In genomic region chr16:12459993-12460392, GRCh38 we compare ENCODE assay signal across 17 cellular contexts.
A peak's percentile ranks its signal among the peaks of the same experiment; 100 is the strongest.
DNase-seq lines count a peak whose midpoint lies in the region; ATAC-seq and TF ChIP-seq lines count a peak whose summit lies in the region.
"Had no signal": no experiment of that assay in that cellular context is flagged by ENCODE, and none has a peak within 500 bp of the region (broad histone marks: within the 10 kb centered on the region; RNA-seq: fewer than 3 reads in every experiment).

No MANE protein-coding gene starts in this region.

- no peak overlapping the region for H3K4me3 Mint-ChIP-seq in activated CD4-positive, alpha-beta memory T cell treated with anti-CD3 and anti-CD28 coated beads for 36 hours
- no peak overlapping the region for H3K4me3 Mint-ChIP-seq in activated CD4-positive, alpha-beta memory T cell treated with anti-CD3 and anti-CD28 coated beads, Interleukin-2, amount 10 ng/mL, durations not matched to agents 7 days and 5 days
- H3K4me3 Mint-ChIP-seq in CD4-positive, alpha-beta T cell = peak overlapping the region; percentile 15
- H3K4me3 Mint-ChIP-seq in T-helper 17 cell (no peak overlapping the region), endothelial cell (ENCODE audit: unreplicated experiment) (no peak overlapping the region)
- peak overlapping the region in 6 of 10 donors; percentile 25 to 76 (median 60) for H3K4me3 Mint-ChIP-seq in naive thymus-derived CD4-positive, alpha-beta T cell
- H3K4me3 Mint-ChIP-seq: H9, mesothelial cell of epicardium had no signal

- ATAC-seq in CD4-positive, alpha-beta T cell (ENCODE audit: poor library complexity) = no peak
- ATAC-seq in T-helper 17 cell = no peak
- ATAC-seq in naive thymus-derived CD4-positive, alpha-beta T cell = no peak

- CTCF ChIA-PET in activated CD4-positive, alpha-beta memory T cell treated with anti-CD3 and anti-CD28 coated beads for 36 hours (lab: Charles Lee) = interaction anchor here (0.9 to 1.3 kb wide), 3 partner anchors 113 to 448 kb away, joined by 3 to 4 read pairs (median 3); no protein-coding TSS in a partner anchor
- CTCF ChIA-PET in activated CD4-positive, alpha-beta memory T cell treated with anti-CD3 and anti-CD28 coated beads, Interleukin-2, amount 10 ng/mL, durations not matched to agents 7 days and 5 days (lab: Charles Lee) = interaction anchor here (0.6 kb wide), 1 partner anchor 357 kb away, joined by 3 read pairs; no protein-coding TSS in a partner anchor
- CTCF ChIA-PET in CD4-positive, alpha-beta T cell (lab: Charles Lee) = no interaction called here
- CTCF ChIA-PET in naive thymus-derived CD4-positive, alpha-beta T cell (lab: Charles Lee) = interaction anchor here (0.6 to 0.7 kb wide), 2 partner anchors 10 to 570 kb away, joined by 4 read pairs; no protein-coding TSS in a partner anchor

- H3K4me3 ChIP-seq in naive thymus-derived CD4-positive, alpha-beta T cell (ENCODE audit: low read length) = no peak overlapping the region
- H3K4me3 ChIP-seq: cardiac muscle cell, esophagus muscularis mucosa, stomach had no signal

- intact Hi-C loops in activated CD4-positive, alpha-beta memory T cell treated with anti-CD3 and anti-CD28 coated beads for 36 hours (cut with micrococcal nuclease) = loop anchor here (5.0 kb wide), 2 partner anchors 112 to 342 kb away; partner anchors contain the start of gene CPPED1
- intact Hi-C loops in CD4-positive, alpha-beta T cell (cut with DNase I, micrococcal nuclease) = loop anchor here in 1 of 2 experiments (5.0 kb wide), 1 partner anchor 992 kb away; no protein-coding TSS in a partner anchor
- intact Hi-C loops in naive thymus-derived CD4-positive, alpha-beta T cell (cut with micrococcal nuclease) = loop anchor here (5.0 to 10.0 kb wide), 4 partner anchors 77 to 992 kb away; partner anchors contain the start of gene CPPED1 (in 1 of the 2)

- TF ChIP-seq CTCF in CD4-positive, alpha-beta T cell (IDR thresholded peaks at IDR 0.05) = no peak
- TF ChIP-seq CTCF in endothelial cell (IDR thresholded peaks at IDR 0.05; ENCODE audit: unreplicated experiment) = no peak

- H3K9me3 ChIP-seq in CD4-positive, alpha-beta T cell (ENCODE audit: control insufficient read depth, low read length) = no peaks in the 10 kb centered on the region
- H3K9me3 ChIP-seq in T-helper 17 cell (ENCODE audit: control insufficient read depth, low read length, poor library complexity, severe bottlenecking) = no peaks in the 10 kb centered on the region
- H3K9me3 ChIP-seq in naive thymus-derived CD4-positive, alpha-beta T cell (ENCODE audit: control insufficient read depth in 2 of 3, low read length in 3 of 3) = no peaks in the 10 kb centered on the region
- H3K9me3 ChIP-seq: esophagus muscularis mucosa, stomach had no signal

- H3K27ac Mint-ChIP-seq in activated CD4-positive, alpha-beta memory T cell treated with anti-CD3 and anti-CD28 coated beads for 36 hours = peak overlapping the region; percentile 67
- H3K27ac Mint-ChIP-seq in activated CD4-positive, alpha-beta memory T cell treated with anti-CD3 and anti-CD28 coated beads, Interleukin-2, amount 10 ng/mL, durations not matched to agents 7 days and 5 days = no peak overlapping the region
- H3K27ac Mint-ChIP-seq in CD4-positive, alpha-beta T cell = peak overlapping the region; percentile 61
- H3K27ac Mint-ChIP-seq in T-helper 17 cell (peak overlapping the region; percentile 11), endothelial cell (ENCODE audit: unreplicated experiment) (no peak overlapping the region)
- H3K27ac Mint-ChIP-seq in naive thymus-derived CD4-positive, alpha-beta T cell = peak overlapping the region in 7 of 9 donors; percentile 30 to 95 (median 93)
- H3K27ac Mint-ChIP-seq: mesothelial cell of epicardium had no signal

- no peaks in the 10 kb centered on the region for H3K9me3 Mint-ChIP-seq in activated CD4-positive, alpha-beta memory T cell treated with anti-CD3 and anti-CD28 coated beads for 36 hours
- peaks cover 2% of the 10 kb centered on the region for H3K9me3 Mint-ChIP-seq in activated CD4-positive, alpha-beta memory T cell treated with anti-CD3 and anti-CD28 coated beads, Interleukin-2, amount 10 ng/mL, durations not matched to agents 7 days and 5 days
- H3K9me3 Mint-ChIP-seq in CD4-positive, alpha-beta T cell = no peaks in the 10 kb centered on the region
- H3K9me3 Mint-ChIP-seq in naive thymus-derived CD4-positive, alpha-beta T cell = peaks cover 0 to 6% (median 0%) of the 10 kb centered on the region in 11 donors
- no peaks in the 10 kb centered on the region for H3K9me3 Mint-ChIP-seq in endothelial cell (ENCODE audit: unreplicated experiment)

- no peaks in the 10 kb centered on the region for H3K27me3 ChIP-seq in CD4-positive, alpha-beta T cell (ENCODE audit: control insufficient read depth, insufficient read depth, low read length)
- H3K27me3 ChIP-seq in naive thymus-derived CD4-positive, alpha-beta T cell (ENCODE audit: control insufficient read depth in 2 of 2, insufficient read depth in 2 of 2, low read length in 2 of 2) = no peaks in the 10 kb centered on the region
- H3K27me3 ChIP-seq: cardiac muscle cell, esophagus muscularis mucosa, stomach had no signal

- H3K27ac ChIP-seq in CD4-positive, alpha-beta T cell (ENCODE audit: low read depth, low read length) = no peak overlapping the region
- no peak overlapping the region for H3K27ac ChIP-seq in naive thymus-derived CD4-positive, alpha-beta T cell (ENCODE audit: low read depth, low read length)
- H3K27ac ChIP-seq: cardiac muscle cell, esophagus muscularis mucosa had no signal

- H3K4me1 Mint-ChIP-seq in activated CD4-positive, alpha-beta memory T cell treated with anti-CD3 and anti-CD28 coated beads for 36 hours (ENCODE audit: low read depth) = peaks cover 18% of the 10 kb centered on the region
- peaks cover 16% of the 10 kb centered on the region for H3K4me1 Mint-ChIP-seq in activated CD4-positive, alpha-beta memory T cell treated with anti-CD3 and anti-CD28 coated beads, Interleukin-2, amount 10 ng/mL, durations not matched to agents 7 days and 5 days
- peaks cover 33% of the 10 kb centered on the region for H3K4me1 Mint-ChIP-seq in CD4-positive, alpha-beta T cell (ENCODE audit: low read depth)
- peaks cover 23% of the 10 kb centered on the region for H3K4me1 Mint-ChIP-seq in T-helper 17 cell
- H3K4me1 Mint-ChIP-seq in naive thymus-derived CD4-positive, alpha-beta T cell = peaks cover 28 to 44% (median 35%) of the 10 kb centered on the region in 7 donors
- peaks cover 9% of the 10 kb centered on the region for H3K4me1 Mint-ChIP-seq in endothelial cell (ENCODE audit: unreplicated experiment)
- H3K4me1 Mint-ChIP-seq: mesothelial cell of epicardium had no signal

- no peaks in the 10 kb centered on the region for H3K36me3 Mint-ChIP-seq in activated CD4-positive, alpha-beta memory T cell treated with anti-CD3 and anti-CD28 coated beads for 36 hours
- no peaks in the 10 kb centered on the region for H3K36me3 Mint-ChIP-seq in activated CD4-positive, alpha-beta memory T cell treated with anti-CD3 and anti-CD28 coated beads, Interleukin-2, amount 10 ng/mL, durations not matched to agents 7 days and 5 days (ENCODE audit: low read depth)
- no peaks in the 10 kb centered on the region for H3K36me3 Mint-ChIP-seq in CD4-positive, alpha-beta T cell (ENCODE audit: low read depth)
- no peaks in the 10 kb centered on the region for H3K36me3 Mint-ChIP-seq in T-helper 17 cell (ENCODE audit: low read depth)
- H3K36me3 Mint-ChIP-seq in naive thymus-derived CD4-positive, alpha-beta T cell = peaks cover 2 to 12% (median 9%) of the 10 kb centered on the region in 5 donors
- H3K36me3 Mint-ChIP-seq in endothelial cell (ENCODE audit: low read depth, unreplicated experiment) = no peaks in the 10 kb centered on the region
- H3K36me3 Mint-ChIP-seq: mesothelial cell of epicardium had no signal

- peak; percentile 53 for DNase-seq in activated CD4-positive, alpha-beta memory T cell treated with anti-CD3 and anti-CD28 coated beads for 36 hours
- no peak for DNase-seq in activated CD4-positive, alpha-beta memory T cell treated with anti-CD3 and anti-CD28 coated beads, Interleukin-2, amount 10 ng/mL, durations not matched to agents 7 days and 5 days
- no peak for DNase-seq in CD4-positive, alpha-beta T cell
- DNase-seq in T-helper 17 cell (no peak), endothelial cell (ENCODE audit: low spot score) (no peak), T1000 (lab: John Stamatoyannopoulos, UW) (no peak), OCI-M2 (lab: John Stamatoyannopoulos, UW; ENCODE audit: unreplicated experiment) (no peak)
- no peak for DNase-seq in naive thymus-derived CD4-positive, alpha-beta T cell
- DNase-seq: H9, NCI-H2029, NCI-H510A, retina, SW 1271 had no signal

- H3K27me3 Mint-ChIP-seq in activated CD4-positive, alpha-beta memory T cell treated with anti-CD3 and anti-CD28 coated beads for 36 hours = no peaks in the 10 kb centered on the region
- H3K27me3 Mint-ChIP-seq in activated CD4-positive, alpha-beta memory T cell treated with anti-CD3 and anti-CD28 coated beads, Interleukin-2, amount 10 ng/mL, durations not matched to agents 7 days and 5 days = no peaks in the 10 kb centered on the region
- no peaks in the 10 kb centered on the region for H3K27me3 Mint-ChIP-seq in CD4-positive, alpha-beta T cell
- H3K27me3 Mint-ChIP-seq in T-helper 17 cell = no peaks in the 10 kb centered on the region
- no peaks in the 10 kb centered on the region for H3K27me3 Mint-ChIP-seq in naive thymus-derived CD4-positive, alpha-beta T cell
- peaks cover 4% of the 10 kb centered on the region for H3K27me3 Mint-ChIP-seq in endothelial cell (ENCODE audit: unreplicated experiment)

- peaks cover 0 to 24% of the 10 kb centered on the region in 2 donors for H3K4me1 ChIP-seq in naive thymus-derived CD4-positive, alpha-beta T cell (ENCODE audit: control insufficient read depth in 2 of 2, insufficient read depth in 2 of 2, low read length in 2 of 2)

- POLR2A ChIA-PET in activated CD4-positive, alpha-beta memory T cell treated with anti-CD3 and anti-CD28 coated beads for 36 hours (lab: Charles Lee) = interaction anchor here (0.7 to 0.8 kb wide), 2 partner anchors 10 to 76 kb away, joined by 4 to 5 read pairs; no protein-coding TSS in a partner anchor
- POLR2A ChIA-PET in activated CD4-positive, alpha-beta memory T cell treated with anti-CD3 and anti-CD28 coated beads, Interleukin-2, amount 10 ng/mL, durations not matched to agents 7 days and 5 days (lab: Charles Lee) = interaction anchor here (1.7 kb wide), 1 partner anchor 79 kb away, joined by 4 read pairs; no protein-coding TSS in a partner anchor
- POLR2A ChIA-PET in CD4-positive, alpha-beta T cell (lab: Charles Lee) = no interaction called here
- POLR2A ChIA-PET in naive thymus-derived CD4-positive, alpha-beta T cell (lab: Charles Lee) = interaction anchor here (1.0 to 3.0 kb wide), 2 partner anchors 343 to 1460 kb away, joined by 4 to 14 read pairs; partner anchors contain the start of genes CPPED1 and ERCC4

- no peaks in the 10 kb centered on the region for H3K36me3 ChIP-seq in naive thymus-derived CD4-positive, alpha-beta T cell (ENCODE audit: control insufficient read depth in 2 of 3, insufficient read depth in 3 of 3, low read length in 3 of 3)
- H3K36me3 ChIP-seq: cardiac muscle cell, esophagus muscularis mucosa had no signal

Comparison
In these comparisons a context has a peak if more than half of its experiments do, and no peak if none do; other contexts are left out.
1. H3K27ac Mint-ChIP-seq: peak in activated CD4-positive, alpha-beta memory T cell treated with anti-CD3 and anti-CD28 coated beads for 36 hours (single experiment), CD4-positive, alpha-beta T cell (single experiment), T-helper 17 cell (single experiment) and naive thymus-derived CD4-positive, alpha-beta T cell (7 of 9); none in activated CD4-positive, alpha-beta memory T cell treated with anti-CD3 and anti-CD28 coated beads, Interleukin-2, amount 10 ng/mL, durations not matched to agents 7 days and 5 days (single experiment) and endothelial cell (single experiment).
2. H3K4me3 Mint-ChIP-seq: peak in CD4-positive, alpha-beta T cell (single experiment) and naive thymus-derived CD4-positive, alpha-beta T cell (6 of 10); none in activated CD4-positive, alpha-beta memory T cell treated with anti-CD3 and anti-CD28 coated beads for 36 hours (single experiment), activated CD4-positive, alpha-beta memory T cell treated with anti-CD3 and anti-CD28 coated beads, Interleukin-2, amount 10 ng/mL, durations not matched to agents 7 days and 5 days (single experiment), T-helper 17 cell (single experiment) and endothelial cell (single experiment).